Comparison of ENCODE assay signal across 23 cellular contexts in genomic region chr11:114229062-114229450, GRCh38.
DNase-seq lines count a peak whose midpoint lies in the region; ATAC-seq and TF ChIP-seq lines count a peak whose summit lies in the region.
"Had no signal": no experiment of that assay in that cellular context is flagged by ENCODE, and none has a peak within 500 bp of the region (broad histone marks: within the 10 kb centered on the region; RNA-seq: fewer than 3 reads in every experiment).

No MANE protein-coding gene starts in this region.

- peaks cover 88% of the 10 kb centered on the region for H3K4me1 Mint-ChIP-seq in nephron progenitor cell

- no TSS peak for BruUV-seq in A673 (replicated peaks; lab: Mats Ljungman, UMichigan)

- no peaks in the 10 kb centered on the region for H3K27me3 ChIP-seq in A673 (replicated peaks; ENCODE audit: insufficient read depth, low read depth, low read length, poor library complexity)
- no peaks in the 10 kb centered on the region for H3K27me3 ChIP-seq in suprapubic skin
- H3K27me3 ChIP-seq: thyroid gland had no signal

- no peak overlapping the region for H3K4me3 ChIP-seq in A673 (ENCODE audit: low read depth, low read length, poor library complexity, severe bottlenecking)
- no peak overlapping the region for H3K4me3 ChIP-seq in suprapubic skin
- H3K4me3 ChIP-seq: MG63, thyroid gland had no signal

- TF ChIP-seq POLR2A in GM18505 (IDR thresholded peaks at IDR 0.05; ENCODE audit: borderline replicate concordance, extremely low read depth, insufficient read depth, insufficient read length): no peak
- TF ChIP-seq POLR2A in suprapubic skin (IDR thresholded peaks at IDR 0.05): no peak

- intact Hi-C loops in A673 (cut with micrococcal nuclease; ENCODE audit: unreplicated experiment): no loop called here

- H3K4me1 ChIP-seq in A673 (ENCODE audit: insufficient read depth, low read length, poor library complexity, severe bottlenecking) (peaks cover 19% of the 10 kb centered on the region), suprapubic skin (peaks cover 29% of the 10 kb centered on the region)

- H3K9me3 ChIP-seq in A673 (ENCODE audit: low read depth, low read length, poor library complexity, severe bottlenecking): no peaks in the 10 kb centered on the region
- no peaks in the 10 kb centered on the region for H3K9me3 ChIP-seq in suprapubic skin
- H3K9me3 ChIP-seq: MG63, thyroid gland had no signal

- CTCF ChIA-PET in A673 (lab: Charles Lee): no interaction called here

- H3K36me3 Mint-ChIP-seq in nephron progenitor cell (ENCODE audit: low read depth): peaks cover 18% of the 10 kb centered on the region
- H3K36me3 Mint-ChIP-seq: activated naive CD4-positive, alpha-beta T cell treated with anti-CD3 and anti-CD28 coated beads, Interleukin-2, amount 10 ng/mL, durations not matched to agents 7 days and 5 days; CD14-positive monocyte; IgD-negative memory B cell; stimulated activated memory B cell treated with anti-CD40 and anti-IgM and Interleukin-4, amounts not matched to agents 10 μg/mL and 1 μg/mL and 100 μg/mL, for 72 hours had no signal

- H3K9me3 Mint-ChIP-seq in nephron progenitor cell: peaks cover 3% of the 10 kb centered on the region
- H3K9me3 Mint-ChIP-seq: activated naive CD4-positive, alpha-beta T cell treated with anti-CD3 and anti-CD28 coated beads, Interleukin-2, amount 10 ng/mL, durations not matched to agents 7 days and 5 days; CD14-positive monocyte; IgD-negative memory B cell; stimulated activated memory B cell treated with anti-CD40 and anti-IgM and Interleukin-4, amounts not matched to agents 10 μg/mL and 1 μg/mL and 100 μg/mL, for 72 hours had no signal

- H3K27me3 Mint-ChIP-seq in nephron progenitor cell (ENCODE audit: low read depth, poor library complexity): peaks cover 2% of the 10 kb centered on the region

- peak overlapping the region; percentile 33 for H3K27ac Mint-ChIP-seq in nephron progenitor cell
- H3K27ac Mint-ChIP-seq: stimulated activated memory B cell treated with anti-CD40 and anti-IgM and Interleukin-4, amounts not matched to agents 10 μg/mL and 1 μg/mL and 100 μg/mL, for 72 hours had no signal

- DNase-seq in A673 (ENCODE audit: low spot score): peak; percentile 56
- DNase-seq in NCI-H82 (lab: John Stamatoyannopoulos, UW): peak; percentile 92
- DNase-seq in cerebellar cortex (ENCODE audit: low spot score): peak; percentile 44
- DNase-seq in nephron progenitor cell: no peak
- DNase-seq in mucosa of gallbladder (ENCODE audit: low spot score): no peak
- DNase-seq in suprapubic skin (ENCODE audit: low spot score in 2 of 2): no peak
- no peak for DNase-seq in NCI-H526 (lab: John Stamatoyannopoulos, UW)
- DNase-seq: activated CD4-positive, CD25-positive, alpha-beta regulatory T cell treated with anti-CD3 and anti-CD28 coated beads, Interleukin-2, amount 50 U/mL, for 72 hours; activated naive CD4-positive, alpha-beta T cell treated with anti-CD3 and anti-CD28 coated beads, Interleukin-2, amount 10 ng/mL, durations not matched to agents 7 days and 5 days; activated T-cell treated with anti-CD3 and anti-CD28 coated beads, Interleukin-2, amount 50 U/mL, for 48 hours; DMS153; GDM1; MG63; NCI-H187; NCI-H345; NK-92 treated with Interleukin-12 subunit alpha and Interleukin-12 subunit beta, amount 100 ng/mL, for 24 hours; T-helper 9 cell; thyroid gland had no signal

- TF ChIP-seq CTCF in A673 (conservative IDR thresholded peaks at IDR 0.05; ENCODE audit: low read depth, low read length): no peak
- no peak for TF ChIP-seq CTCF in nephron progenitor cell (IDR thresholded peaks at IDR 0.05)
- TF ChIP-seq CTCF in suprapubic skin (IDR thresholded peaks at IDR 0.05): no peak

- no peak for ATAC-seq in GM18505 (IDR thresholded peaks at IDR 0.05; ENCODE audit: unreplicated experiment)
- ATAC-seq: sciatic nerve; stimulated activated memory B cell treated with anti-CD40 and anti-IgM and Interleukin-4, amounts not matched to agents 10 μg/mL and 1 μg/mL and 100 μg/mL, for 72 hours had no signal

- WGBS in suprapubic skin: 69% methylated on average over 10 of the region's 10 CpGs

- TF ChIP-seq EP300 in suprapubic skin (IDR thresholded peaks at IDR 0.05): no peak

- peak overlapping the region; percentile 57 for H3K27ac ChIP-seq in A673 (ENCODE audit: low read depth, low read length, poor library complexity, severe bottlenecking)
- H3K27ac ChIP-seq in suprapubic skin: no peak overlapping the region
- H3K27ac ChIP-seq: thyroid gland had no signal

- no peak overlapping the region for H3K4me3 Mint-ChIP-seq in nephron progenitor cell
- H3K4me3 Mint-ChIP-seq: activated naive CD4-positive, alpha-beta T cell treated with anti-CD3 and anti-CD28 coated beads, Interleukin-2, amount 10 ng/mL, durations not matched to agents 7 days and 5 days; CD14-positive monocyte; IgD-negative memory B cell; stimulated activated memory B cell treated with anti-CD40 and anti-IgM and Interleukin-4, amounts not matched to agents 10 μg/mL and 1 μg/mL and 100 μg/mL, for 72 hours had no signal

- H3K36me3 ChIP-seq in A673 (ENCODE audit: insufficient read depth, low read length, poor library complexity, severe bottlenecking) (no peaks in the 10 kb centered on the region), suprapubic skin (peaks cover 23% of the 10 kb centered on the region)
- H3K36me3 ChIP-seq: MG63 had no signal

- POLR2A ChIA-PET in A673 (lab: Charles Lee; ENCODE audit: low non-redundant PET): no interaction called here

Comparison
In these comparisons a context has a peak if more than half of its experiments do, and no peak if none do; other contexts are left out.
1. DNase-seq: peak in A673 (single experiment), NCI-H82 (single experiment) and cerebellar cortex (single experiment); none in nephron progenitor cell (single experiment), mucosa of gallbladder (single experiment), suprapubic skin (0 of 2) and NCI-H526 (0 of 2).